ENCODE assay signal across 13 cellular contexts in the genomic region with DNA sequence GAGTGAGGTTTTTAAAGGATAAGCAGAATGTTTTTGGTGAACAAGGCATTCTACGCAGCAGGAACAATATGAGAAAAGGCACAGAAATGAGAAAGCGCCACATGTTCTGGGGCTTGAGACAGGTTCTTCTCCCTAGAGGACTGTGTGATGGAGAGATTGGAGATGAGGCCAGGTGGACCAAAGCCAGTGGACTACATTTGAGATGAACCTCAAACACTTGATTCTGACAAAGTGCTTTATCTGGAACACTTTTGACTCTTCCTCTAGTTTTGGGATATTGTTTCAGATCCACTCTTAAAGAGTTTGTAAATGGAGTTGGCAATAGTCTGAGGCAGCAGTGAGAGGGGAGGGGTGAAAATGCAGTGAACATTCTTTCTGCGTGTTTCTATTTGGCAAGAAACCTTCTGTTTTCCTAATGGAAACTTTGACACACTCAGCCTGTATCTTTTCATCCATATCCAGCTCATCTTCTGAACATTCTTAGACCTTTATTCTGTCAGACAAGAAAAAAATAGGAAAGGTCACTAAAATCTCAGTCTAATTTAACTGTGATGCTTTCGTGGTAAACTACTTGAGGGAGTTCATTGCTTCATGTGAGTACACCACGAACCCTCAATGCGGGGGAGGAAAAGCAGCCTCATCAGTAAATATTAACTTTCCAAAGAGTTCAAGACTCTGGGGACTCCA. TPM values are rescaled to one million over a fixed set of nuclear protein-coding genes. Genes with fewer than 3 reads are reported as not detected.
A peak's percentile ranks its signal among the peaks of the same experiment; 100 is the strongest.
DNase-seq lines count a peak whose midpoint lies in the region; ATAC-seq and TF ChIP-seq lines count a peak whose summit lies in the region.
"Had no signal": no experiment of that assay in that cellular context is flagged by ENCODE, and none has a peak within 500 bp of the region (broad histone marks: within the 10 kb centered on the region; RNA-seq: fewer than 3 reads in every experiment).

No MANE protein-coding gene starts in this region.

- H3K9me3 ChIP-seq in lung (ENCODE audit: control insufficient read depth in 2 of 2, insufficient read depth in 1 of 2, low read length in 1 of 2) (no peaks in the 10 kb centered on the region), testis (no peaks in the 10 kb centered on the region)

- H3K27ac ChIP-seq in lung (ENCODE audit: low read depth in 1 of 2, low read length in 1 of 2) (peak overlapping the region in 1 of 2 donors; percentile 28), testis (peak overlapping the region in 1 of 2 donors; percentile 7)
- H3K27ac ChIP-seq: epithelial cell of prostate, RWPE1 had no signal

- H3K4me1 ChIP-seq in lung (ENCODE audit: control insufficient read depth in 2 of 2, insufficient read depth in 2 of 2, low read length in 2 of 2) (peaks cover 0 to 7% of the 10 kb centered on the region in 2 donors), testis (no peaks in the 10 kb centered on the region)

- intact Hi-C loops in testis (cut with DNase I; ENCODE audit: low total_unique reads): no loop called here

- H3K27me3 Mint-ChIP-seq in mesothelial cell of epicardium (ENCODE audit: low read depth): peaks cover 19% of the 10 kb centered on the region

- H3K36me3 ChIP-seq in lung (ENCODE audit: control insufficient read depth in 2 of 2, insufficient read depth in 2 of 2, low read length in 2 of 2) (peaks cover 0 to 11% of the 10 kb centered on the region in 2 donors), testis (ENCODE audit: low read depth, missing control alignments) (no peaks in the 10 kb centered on the region)

- DNase-seq in LHCN-M2 (ENCODE audit: low read depth) (peak; percentile 56), fibroblast of peridontal ligament (ENCODE audit: extremely low read depth) (peak; percentile 85), lung (ENCODE audit: low spot score) (no peak), testis (peak; percentile 19), NOMO-1 treated with DMSO at 0.1 percent for 48 hours (lab: John Stamatoyannopoulos, UW; ENCODE audit: unreplicated experiment) (no peak), mesothelial cell of epicardium (ENCODE audit: low spot score in 2 of 2, unreplicated experiment in 2 of 2) (no peak), germinal center (ENCODE audit: low spot score) (no peak), NCI-H128 (lab: John Stamatoyannopoulos, UW; ENCODE audit: unreplicated experiment) (no peak)
- DNase-seq: NCI-H1105, NCI-H510A had no signal

- 75 to 79% methylated on average over 6 of the region's 6 CpGs for WGBS in lung, 2 donors
- 43 to 49% methylated on average over 6 of the region's 6 CpGs for WGBS in testis, 2 donors

- H3K36me3 Mint-ChIP-seq in mesothelial cell of epicardium: no peaks in the 10 kb centered on the region

- H3K27ac Mint-ChIP-seq in mesothelial cell of epicardium: no peak overlapping the region

- no peak for TF ChIP-seq POLR2A in testis (IDR thresholded peaks at IDR 0.05)

- H3K4me3 Mint-ChIP-seq in mesothelial cell of epicardium: no peak overlapping the region

- TF ChIP-seq CTCF in lung (IDR thresholded peaks at IDR 0.05; ENCODE audit: control extremely low read depth, extremely low read depth) (no peak), testis (IDR thresholded peaks at IDR 0.05) (no peak), mesothelial cell of epicardium (IDR thresholded peaks at IDR 0.05; ENCODE audit: unreplicated experiment) (no peak)

- H3K4me1 Mint-ChIP-seq in mesothelial cell of epicardium: peaks cover 10% of the 10 kb centered on the region

- H3K27me3 ChIP-seq in lung (ENCODE audit: control insufficient read depth, insufficient read depth) (no peaks in the 10 kb centered on the region), testis (no peaks in the 10 kb centered on the region)

- H3K9me3 Mint-ChIP-seq in mesothelial cell of epicardium: no peaks in the 10 kb centered on the region

- peak; percentile 38 for ATAC-seq in lung (ENCODE audit: insufficient read depth, low FRiP score)

- H3K4me3 ChIP-seq in lung (no peak overlapping the region), testis (no peak overlapping the region)

RNA-seq across cellular contexts. Expression of a gene that starts 57.3 kb away (rescaled TPM):
- 0.11 and 0.13 TPM in 2 replicates for total RNA-seq in LHCN-M2 (2014; rRNA removed)
- 0.15 TPM for polyA plus RNA-seq in LHCN-M2 (2012)
- 10 to 100 TPM; 14.6 to 16.1 TPM for total RNA-seq in lung
- 10 to 100 TPM in 1 of 2 donors, 1 to 10 TPM in 1; 6.2 to 13.8 TPM for polyA plus RNA-seq in lung
- total RNA-seq in testis: 1 to 10 TPM; 2.0 to 2.2 TPM
- polyA plus RNA-seq in testis (ENCODE audit: insufficient read depth, low read depth, low replicate concordance): 3.3 TPM
- total RNA-seq in mesothelial cell of epicardium: 2.9 to 3.9 TPM (median 3.6 TPM) in 3 replicates
- total RNA-seq: pulmonary artery endothelial cell had no signal

Comparison
In these comparisons a context has a peak if more than half of its experiments do, and no peak if none do; other contexts are left out.
1. DNase-seq: peak in LHCN-M2 (single experiment), fibroblast of peridontal ligament (single experiment) and testis (single experiment); none in lung (single experiment), NOMO-1 treated with DMSO at 0.1 percent for 48 hours (single experiment), mesothelial cell of epicardium (0 of 2), germinal center (single experiment) and NCI-H128 (single experiment).